Comparison of ENCODE assay signal across 39 cellular contexts in genomic region chr18:51659781-51660180, GRCh38.
"Had no signal": no experiment of that assay in that cellular context is flagged by ENCODE, and none has a peak within 500 bp of the region (broad histone marks: within the 10 kb centered on the region; RNA-seq: fewer than 3 reads in every experiment).

No MANE protein-coding gene starts in this region.

- H3K4me1 ChIP-seq: ascending aorta, Peyer's patch, SJSA1 had no signal

- H3K4me2 ChIP-seq: SK-N-SH had no signal

- H3K4me3 Mint-ChIP-seq: activated CD4-positive, alpha-beta memory T cell treated with anti-CD3 and anti-CD28 coated beads, Interleukin-2, amount 10 ng/mL, durations not matched to agents 7 days and 5 days; activated CD8-positive, alpha-beta memory T cell treated with anti-CD3 and anti-CD28 coated beads, Interleukin-2, amount 10 ng/mL, durations not matched to agents 7 days and 5 days; activated naive CD4-positive, alpha-beta T cell treated with anti-CD3 and anti-CD28 coated beads, Interleukin-2, amount 50 U/mL, for 24 hours; activated naive CD8-positive, alpha-beta T cell treated with anti-CD3 and anti-CD28 coated beads, Interleukin-2, amount 10 ng/mL, durations not matched to agents 7 days and 5 days; activated T-cell treated with anti-CD3 and anti-CD28 coated beads, Interleukin-2, amount 50 U/mL, for 72 hours; activated T-helper 17 cell treated with anti-CD3 and anti-CD28 coated beads, Interleukin-2, amount 50 U/mL, for 72 hours; central memory CD8-positive, alpha-beta T cell; IgD-negative memory B cell; T-helper 1 cell treated with Interleukin-12 subunit alpha and Interleukin-12 subunit beta and Interleukin-4 antibody, amounts not matched to agents 30 μg/mL and 1 μg/mL, for 36 hours; T-helper 2 cell treated with Interferon-gamma antibody and Interleukin-4, amounts not matched to agents 5 μg/mL and 100 μg/mL, for 36 hours had no signal

- H3K27ac ChIP-seq: ascending aorta, cardiac muscle cell, Peyer's patch, SJSA1, VCaP had no signal

- H3K27me3 Mint-ChIP-seq: activated CD4-positive, alpha-beta memory T cell treated with anti-CD3 and anti-CD28 coated beads, Interleukin-2, amount 10 ng/mL, durations not matched to agents 7 days and 5 days had no signal

- H3K27me3 ChIP-seq: ascending aorta, cardiac muscle cell, MG63, Peyer's patch, SJSA1 had no signal

- H3K9me3 Mint-ChIP-seq: activated CD4-positive, alpha-beta memory T cell treated with anti-CD3 and anti-CD28 coated beads, Interleukin-2, amount 10 ng/mL, durations not matched to agents 7 days and 5 days; activated naive CD4-positive, alpha-beta T cell treated with anti-CD3 and anti-CD28 coated beads, Interleukin-2, amount 50 U/mL, for 24 hours; activated naive CD8-positive, alpha-beta T cell treated with anti-CD3 and anti-CD28 coated beads, Interleukin-2, amount 10 ng/mL, durations not matched to agents 7 days and 5 days; activated T-cell treated with anti-CD3 and anti-CD28 coated beads, Interleukin-2, amount 50 U/mL, for 72 hours; activated T-helper 17 cell treated with anti-CD3 and anti-CD28 coated beads, Interleukin-2, amount 50 U/mL, for 72 hours; central memory CD8-positive, alpha-beta T cell; T-helper 1 cell treated with Interleukin-12 subunit alpha and Interleukin-12 subunit beta and Interleukin-4 antibody, amounts not matched to agents 30 μg/mL and 1 μg/mL, for 36 hours; T-helper 2 cell treated with Interferon-gamma antibody and Interleukin-4, amounts not matched to agents 5 μg/mL and 100 μg/mL, for 36 hours had no signal

- H3K4me3 ChIP-seq: ascending aorta, cardiac muscle cell, MG63, Peyer's patch, SJSA1 had no signal

- H3K9me3 ChIP-seq: ascending aorta, MG63, Peyer's patch, SJSA1, SK-N-SH had no signal

- H3K36me3 Mint-ChIP-seq: activated CD8-positive, alpha-beta memory T cell treated with anti-CD3 and anti-CD28 coated beads, Interleukin-2, amount 10 ng/mL, durations not matched to agents 7 days and 5 days; activated naive CD4-positive, alpha-beta T cell treated with anti-CD3 and anti-CD28 coated beads, Interleukin-2, amount 50 U/mL, for 24 hours; activated naive CD8-positive, alpha-beta T cell treated with anti-CD3 and anti-CD28 coated beads, Interleukin-2, amount 10 ng/mL, durations not matched to agents 7 days and 5 days; IgD-negative memory B cell had no signal

- H3K36me3 ChIP-seq: ascending aorta, cardiac muscle cell, MG63, Peyer's patch, SJSA1 had no signal

- H3K27ac Mint-ChIP-seq: activated CD4-positive, alpha-beta memory T cell treated with anti-CD3 and anti-CD28 coated beads, Interleukin-2, amount 10 ng/mL, durations not matched to agents 7 days and 5 days; activated CD8-positive, alpha-beta memory T cell treated with anti-CD3 and anti-CD28 coated beads, Interleukin-2, amount 10 ng/mL, durations not matched to agents 7 days and 5 days; activated naive CD4-positive, alpha-beta T cell treated with anti-CD3 and anti-CD28 coated beads, Interleukin-2, amount 50 U/mL, for 24 hours; activated naive CD8-positive, alpha-beta T cell treated with anti-CD3 and anti-CD28 coated beads, Interleukin-2, amount 10 ng/mL, durations not matched to agents 7 days and 5 days; activated T-cell treated with anti-CD3 and anti-CD28 coated beads, Interleukin-2, amount 50 U/mL, for 72 hours; activated T-helper 17 cell treated with anti-CD3 and anti-CD28 coated beads, Interleukin-2, amount 50 U/mL, for 72 hours; IgD-negative memory B cell; T-helper 1 cell treated with Interleukin-12 subunit alpha and Interleukin-12 subunit beta and Interleukin-4 antibody, amounts not matched to agents 30 μg/mL and 1 μg/mL, for 36 hours; T-helper 2 cell treated with Interferon-gamma antibody and Interleukin-4, amounts not matched to agents 5 μg/mL and 100 μg/mL, for 36 hours had no signal

- H3K9ac ChIP-seq: SK-N-SH had no signal

- DNase-seq: activated CD4-positive, alpha-beta memory T cell treated with anti-CD3 and anti-CD28 coated beads, Interleukin-2, amount 10 ng/mL, durations not matched to agents 7 days and 5 days; activated CD4-positive, alpha-beta T cell treated with anti-CD3 and anti-CD28 coated beads for 1 hour; activated CD4-positive, alpha-beta T cell treated with anti-CD3 and anti-CD28 coated beads for 48 hours; activated CD4-positive, CD25-positive, alpha-beta regulatory T cell; activated CD8-positive, alpha-beta memory T cell treated with anti-CD3 and anti-CD28 coated beads for 24 hours; activated CD8-positive, alpha-beta memory T cell treated with anti-CD3 and anti-CD28 coated beads, Interleukin-2, amount 10 ng/mL, durations not matched to agents 7 days and 5 days; activated CD8-positive, alpha-beta memory T cell treated with anti-CD3 and anti-CD28 coated beads, Interleukin-2, amount 50 U/mL, for 48 hours; activated effector memory CD4-positive, alpha-beta T cell treated with anti-CD3 and anti-CD28 coated beads, Interleukin-2, amount 50 U/mL, for 16 hours; activated naive CD4-positive, alpha-beta T cell treated with Interleukin-2 at 50 U/mL for 16 hours; activated naive CD8-positive, alpha-beta T cell treated with anti-CD3 and anti-CD28 coated beads, Interleukin-2, amount 10 ng/mL, durations not matched to agents 7 days and 5 days; activated T-cell treated with anti-CD3 and anti-CD28 coated beads, Interleukin-2, amount 50 U/mL, for 72 hours; amygdala; Kasumi-1; KBM-7; MG63; NCI-H1048; NCI-H1105 treated with DMSO at 0.1 percent for 48 hours; NCI-H1436; NCI-H1694; NCI-H1930; NCI-H2081 treated with DMSO at 0.1 percent for 48 hours; NCI-H345; NCI-H526 treated with DMSO at 0.1 percent for 48 hours; NCI-H774; PC-3; Peyer's patch; RPMI8226; SHP77 treated with DMSO at 0.1 percent for 48 hours; SK-N-SH had no signal

- H3K4me1 Mint-ChIP-seq: activated CD4-positive, alpha-beta memory T cell treated with anti-CD3 and anti-CD28 coated beads, Interleukin-2, amount 10 ng/mL, durations not matched to agents 7 days and 5 days; activated CD8-positive, alpha-beta memory T cell treated with anti-CD3 and anti-CD28 coated beads, Interleukin-2, amount 10 ng/mL, durations not matched to agents 7 days and 5 days; activated naive CD4-positive, alpha-beta T cell treated with anti-CD3 and anti-CD28 coated beads, Interleukin-2, amount 50 U/mL, for 24 hours; activated naive CD8-positive, alpha-beta T cell treated with anti-CD3 and anti-CD28 coated beads, Interleukin-2, amount 10 ng/mL, durations not matched to agents 7 days and 5 days; activated T-helper 17 cell treated with anti-CD3 and anti-CD28 coated beads, Interleukin-2, amount 50 U/mL, for 72 hours; central memory CD8-positive, alpha-beta T cell had no signal
